In the genomic region with DNA sequence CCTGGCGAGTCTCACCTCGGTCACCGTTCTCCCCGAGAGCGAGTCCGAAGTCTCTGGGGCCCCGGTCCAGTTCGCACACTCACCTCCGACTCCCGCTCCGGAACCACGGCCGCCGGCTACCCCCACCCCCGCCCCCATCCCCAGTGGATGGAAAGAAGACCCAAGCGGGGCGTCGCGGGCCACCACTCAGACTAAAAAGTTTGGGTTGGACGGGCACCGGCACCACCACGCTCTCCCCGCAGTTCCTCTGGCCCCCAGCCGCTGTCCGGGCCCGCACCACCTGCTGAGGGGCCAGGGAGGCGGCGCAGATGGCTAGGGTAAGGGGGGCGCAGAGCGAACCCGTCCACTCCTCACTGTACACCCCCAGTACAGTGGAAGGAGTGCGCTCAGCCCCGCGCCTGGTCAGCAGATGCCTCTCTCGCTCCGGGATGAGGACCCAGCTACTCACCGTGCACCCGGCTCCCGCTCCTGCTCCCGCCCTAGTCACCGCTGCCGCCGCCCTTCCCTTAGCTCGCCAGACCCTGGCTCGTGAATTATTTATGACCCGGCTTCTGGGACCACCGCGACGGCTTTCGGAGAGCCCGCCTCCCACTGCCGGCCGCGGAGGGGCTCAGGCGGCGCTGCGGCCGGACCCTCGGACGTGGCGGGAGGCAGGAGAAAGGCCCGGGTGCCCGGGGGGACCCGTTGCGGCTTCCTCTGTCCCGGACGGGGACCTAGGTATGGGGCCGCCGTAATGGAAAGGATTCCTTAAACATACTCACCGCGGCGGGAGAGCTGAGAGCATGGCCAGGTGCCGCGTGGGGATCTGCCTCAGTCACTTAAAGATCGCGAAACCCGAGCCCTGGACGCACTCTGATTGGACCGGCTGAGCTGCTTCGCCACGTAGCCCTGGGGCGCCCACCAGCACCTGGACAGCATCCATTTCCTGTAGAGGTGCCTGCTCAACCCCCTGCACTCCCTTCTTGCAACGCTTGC, we compare ENCODE assay signal across 9 cellular contexts. TPM values are rescaled to one million over a fixed set of nuclear protein-coding genes. Genes with fewer than 3 reads are reported as not detected.
DNase-seq lines count a peak whose midpoint lies in the region; ATAC-seq lines count a peak whose summit lies in the region.
"Had no signal": no experiment of that assay in that cellular context is flagged by ENCODE, and none has a peak within 500 bp of the region (broad histone marks: within the 10 kb centered on the region; RNA-seq: fewer than 3 reads in every experiment).

A gene with protein sequence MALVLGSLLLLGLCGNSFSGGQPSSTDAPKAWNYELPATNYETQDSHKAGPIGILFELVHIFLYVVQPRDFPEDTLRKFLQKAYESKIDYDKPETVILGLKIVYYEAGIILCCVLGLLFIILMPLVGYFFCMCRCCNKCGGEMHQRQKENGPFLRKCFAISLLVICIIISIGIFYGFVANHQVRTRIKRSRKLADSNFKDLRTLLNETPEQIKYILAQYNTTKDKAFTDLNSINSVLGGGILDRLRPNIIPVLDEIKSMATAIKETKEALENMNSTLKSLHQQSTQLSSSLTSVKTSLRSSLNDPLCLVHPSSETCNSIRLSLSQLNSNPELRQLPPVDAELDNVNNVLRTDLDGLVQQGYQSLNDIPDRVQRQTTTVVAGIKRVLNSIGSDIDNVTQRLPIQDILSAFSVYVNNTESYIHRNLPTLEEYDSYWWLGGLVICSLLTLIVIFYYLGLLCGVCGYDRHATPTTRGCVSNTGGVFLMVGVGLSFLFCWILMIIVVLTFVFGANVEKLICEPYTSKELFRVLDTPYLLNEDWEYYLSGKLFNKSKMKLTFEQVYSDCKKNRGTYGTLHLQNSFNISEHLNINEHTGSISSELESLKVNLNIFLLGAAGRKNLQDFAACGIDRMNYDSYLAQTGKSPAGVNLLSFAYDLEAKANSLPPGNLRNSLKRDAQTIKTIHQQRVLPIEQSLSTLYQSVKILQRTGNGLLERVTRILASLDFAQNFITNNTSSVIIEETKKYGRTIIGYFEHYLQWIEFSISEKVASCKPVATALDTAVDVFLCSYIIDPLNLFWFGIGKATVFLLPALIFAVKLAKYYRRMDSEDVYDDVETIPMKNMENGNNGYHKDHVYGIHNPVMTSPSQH (minus strand): TSS at position 807 of the 975 bp plus-strand sequence. CDS start 8,117 bp downstream, outside the sequence.

- intact Hi-C loops in activated CD4-positive, alpha-beta memory T cell treated with anti-CD3 and anti-CD28 coated beads for 36 hours (cut with micrococcal nuclease), result loop anchor here (5.0 kb wide), 1 partner anchor 124 kb away; no protein-coding TSS in a partner anchor

- peaks cover 66% of the 10 kb centered on the region for H3K27me3 Mint-ChIP-seq in activated CD4-positive, alpha-beta memory T cell treated with anti-CD3 and anti-CD28 coated beads for 36 hours
- H3K27me3 Mint-ChIP-seq in activated CD4-positive, alpha-beta memory T cell treated with anti-CD3 and anti-CD28 coated beads, Interleukin-2, amount 10 ng/mL, durations not matched to agents 7 days and 5 days, result peaks cover 71% of the 10 kb centered on the region
- peaks cover 84% of the 10 kb centered on the region for H3K27me3 Mint-ChIP-seq in activated naive CD8-positive, alpha-beta T cell treated with anti-CD3 and anti-CD28 coated beads, Interleukin-2, amount 10 ng/mL, durations not matched to agents 7 days and 5 days

- peak; percentile 19 for DNase-seq in activated CD4-positive, alpha-beta memory T cell treated with anti-CD3 and anti-CD28 coated beads for 36 hours
- no peak for DNase-seq in activated CD4-positive, alpha-beta memory T cell treated with anti-CD3 and anti-CD28 coated beads, Interleukin-2, amount 10 ng/mL, durations not matched to agents 7 days and 5 days
- DNase-seq in activated naive CD8-positive, alpha-beta T cell treated with anti-CD3 and anti-CD28 coated beads, Interleukin-2, amount 10 ng/mL, durations not matched to agents 7 days and 5 days, result peak; percentile 37
- peak; percentile 69 for DNase-seq in iPS-NIHi7 (ENCODE audit: extremely low spot score)
- DNase-seq in cortex of kidney (lab: John Stamatoyannopoulos, UW), result no peak
- no peak for DNase-seq in NCI-H1694 treated with DMSO at 0.1 percent for 48 hours (lab: John Stamatoyannopoulos, UW)
- DNase-seq in GF-D8 (lab: John Stamatoyannopoulos, UW), result no peak

- no peak within 1 kb of the TSS for H3K27ac ChIP-seq in skeletal muscle tissue (ENCODE audit: low read depth, low read length)
- H3K27ac ChIP-seq: SJSA1 had no signal

- no peak within 1 kb of the TSS for H3K27ac Mint-ChIP-seq in activated CD4-positive, alpha-beta memory T cell treated with anti-CD3 and anti-CD28 coated beads for 36 hours
- no peak within 1 kb of the TSS for H3K27ac Mint-ChIP-seq in activated CD4-positive, alpha-beta memory T cell treated with anti-CD3 and anti-CD28 coated beads, Interleukin-2, amount 10 ng/mL, durations not matched to agents 7 days and 5 days
- H3K27ac Mint-ChIP-seq in activated naive CD8-positive, alpha-beta T cell treated with anti-CD3 and anti-CD28 coated beads, Interleukin-2, amount 10 ng/mL, durations not matched to agents 7 days and 5 days, result no peak within 1 kb of the TSS

- CTCF ChIA-PET in activated CD4-positive, alpha-beta memory T cell treated with anti-CD3 and anti-CD28 coated beads for 36 hours (lab: Charles Lee), result no interaction called here
- CTCF ChIA-PET in activated CD4-positive, alpha-beta memory T cell treated with anti-CD3 and anti-CD28 coated beads, Interleukin-2, amount 10 ng/mL, durations not matched to agents 7 days and 5 days (lab: Charles Lee), result interaction anchor here (1.2 kb wide), 1 partner anchor 122 kb away, joined by 3 read pairs; no protein-coding TSS in a partner anchor

- no peaks in the 10 kb centered on the region for H3K36me3 ChIP-seq in skeletal muscle tissue (ENCODE audit: control insufficient read depth in 3 of 3, insufficient read depth in 3 of 3, low read length in 3 of 3)
- H3K36me3 ChIP-seq: SJSA1 had no signal

- peaks cover 11 to 18% (median 17%) of the 10 kb centered on the region in 3 donors for H3K4me1 ChIP-seq in skeletal muscle tissue (ENCODE audit: control insufficient read depth in 3 of 3, insufficient read depth in 3 of 3, low read length in 3 of 3)
- H3K4me1 ChIP-seq: SJSA1 had no signal

- H3K9me3 Mint-ChIP-seq in activated CD4-positive, alpha-beta memory T cell treated with anti-CD3 and anti-CD28 coated beads for 36 hours, result peaks cover 2% of the 10 kb centered on the region
- peaks cover 3% of the 10 kb centered on the region for H3K9me3 Mint-ChIP-seq in activated CD4-positive, alpha-beta memory T cell treated with anti-CD3 and anti-CD28 coated beads, Interleukin-2, amount 10 ng/mL, durations not matched to agents 7 days and 5 days
- H3K9me3 Mint-ChIP-seq in activated naive CD8-positive, alpha-beta T cell treated with anti-CD3 and anti-CD28 coated beads, Interleukin-2, amount 10 ng/mL, durations not matched to agents 7 days and 5 days, result peaks cover 2% of the 10 kb centered on the region

- H3K9me3 ChIP-seq in skeletal muscle tissue (ENCODE audit: control insufficient read depth in 3 of 3, low read length in 3 of 3), result no peaks in the 10 kb centered on the region
- H3K9me3 ChIP-seq: SJSA1 had no signal

- no peaks in the 10 kb centered on the region for H3K36me3 Mint-ChIP-seq in activated CD4-positive, alpha-beta memory T cell treated with anti-CD3 and anti-CD28 coated beads for 36 hours
- H3K36me3 Mint-ChIP-seq in activated CD4-positive, alpha-beta memory T cell treated with anti-CD3 and anti-CD28 coated beads, Interleukin-2, amount 10 ng/mL, durations not matched to agents 7 days and 5 days (ENCODE audit: low read depth), result peaks cover 6% of the 10 kb centered on the region
- no peaks in the 10 kb centered on the region for H3K36me3 Mint-ChIP-seq in activated naive CD8-positive, alpha-beta T cell treated with anti-CD3 and anti-CD28 coated beads, Interleukin-2, amount 10 ng/mL, durations not matched to agents 7 days and 5 days

- peaks cover 21% of the 10 kb centered on the region for H3K4me1 Mint-ChIP-seq in activated CD4-positive, alpha-beta memory T cell treated with anti-CD3 and anti-CD28 coated beads for 36 hours (ENCODE audit: low read depth)
- H3K4me1 Mint-ChIP-seq in activated CD4-positive, alpha-beta memory T cell treated with anti-CD3 and anti-CD28 coated beads, Interleukin-2, amount 10 ng/mL, durations not matched to agents 7 days and 5 days, result peaks cover 11% of the 10 kb centered on the region
- peaks cover 8% of the 10 kb centered on the region for H3K4me1 Mint-ChIP-seq in activated naive CD8-positive, alpha-beta T cell treated with anti-CD3 and anti-CD28 coated beads, Interleukin-2, amount 10 ng/mL, durations not matched to agents 7 days and 5 days

- H3K4me3 ChIP-seq in skeletal muscle tissue (ENCODE audit: low read length in 3 of 3), result peak within 1 kb of the TSS; percentile 62 to 82 (median 71)
- H3K4me3 ChIP-seq: SJSA1 had no signal

- POLR2A ChIA-PET in activated CD4-positive, alpha-beta memory T cell treated with anti-CD3 and anti-CD28 coated beads for 36 hours (lab: Charles Lee), result no interaction called here
- POLR2A ChIA-PET in activated CD4-positive, alpha-beta memory T cell treated with anti-CD3 and anti-CD28 coated beads, Interleukin-2, amount 10 ng/mL, durations not matched to agents 7 days and 5 days (lab: Charles Lee), result no interaction called here
- POLR2A ChIA-PET in activated naive CD8-positive, alpha-beta T cell treated with anti-CD3 and anti-CD28 coated beads, Interleukin-2, amount 10 ng/mL, durations not matched to agents 7 days and 5 days (lab: Charles Lee), result no interaction called here

- peaks cover 30 to 41% (median 40%) of the 10 kb centered on the region in 3 donors for H3K27me3 ChIP-seq in skeletal muscle tissue (ENCODE audit: control insufficient read depth in 3 of 3, insufficient read depth in 3 of 3, low read length in 3 of 3)
- H3K27me3 ChIP-seq: SJSA1 had no signal

- H3K9ac ChIP-seq in skeletal muscle tissue (ENCODE audit: low read depth in 1 of 3, low read length in 3 of 3), result peak within 1 kb of the TSS; percentile 21 to 70 (median 59)

- ATAC-seq in activated naive CD8-positive, alpha-beta T cell treated with anti-CD3 and anti-CD28 coated beads, Interleukin-2, amount 10 ng/mL, durations not matched to agents 7 days and 5 days (ENCODE audit: low read depth), result peak; percentile 32

- peak within 1 kb of the TSS; percentile 56 for H3K4me3 Mint-ChIP-seq in activated CD4-positive, alpha-beta memory T cell treated with anti-CD3 and anti-CD28 coated beads for 36 hours
- H3K4me3 Mint-ChIP-seq in activated CD4-positive, alpha-beta memory T cell treated with anti-CD3 and anti-CD28 coated beads, Interleukin-2, amount 10 ng/mL, durations not matched to agents 7 days and 5 days, result no peak within 1 kb of the TSS
- H3K4me3 Mint-ChIP-seq in activated naive CD8-positive, alpha-beta T cell treated with anti-CD3 and anti-CD28 coated beads, Interleukin-2, amount 10 ng/mL, durations not matched to agents 7 days and 5 days, result peak within 1 kb of the TSS; percentile 60

RNA-seq across cellular contexts. Expression of the gene that starts here (rescaled TPM):
- not detected for total RNA-seq in activated CD4-positive, alpha-beta memory T cell treated with anti-CD3 and anti-CD28 coated beads for 36 hours
- total RNA-seq in activated CD4-positive, alpha-beta memory T cell treated with anti-CD3 and anti-CD28 coated beads, Interleukin-2, amount 10 ng/mL, durations not matched to agents 7 days and 5 days, result not detected
- total RNA-seq in activated naive CD8-positive, alpha-beta T cell treated with anti-CD3 and anti-CD28 coated beads, Interleukin-2, amount 10 ng/mL, durations not matched to agents 7 days and 5 days, result not detected
- 40.2 TPM for total RNA-seq in skeletal muscle tissue
- total RNA-seq: SJSA1 had no signal

Comparison
In these comparisons a context has a peak if more than half of its experiments do, and no peak if none do; other contexts are left out.
1. RNA of the gene that starts here (total RNA-seq): 40.2 TPM in skeletal muscle tissue (single experiment); not detected in activated CD4-positive, alpha-beta memory T cell treated with anti-CD3 and anti-CD28 coated beads for 36 hours, not detected in activated CD4-positive, alpha-beta memory T cell treated with anti-CD3 and anti-CD28 coated beads, Interleukin-2, amount 10 ng/mL, durations not matched to agents 7 days and 5 days and not detected in activated naive CD8-positive, alpha-beta T cell treated with anti-CD3 and anti-CD28 coated beads, Interleukin-2, amount 10 ng/mL, durations not matched to agents 7 days and 5 days; every median in the first group is over 10 times any median in the second.
2. Peak in DNase-seq in activated CD4-positive, alpha-beta memory T cell treated with anti-CD3 and anti-CD28 coated beads for 36 hours; RNA of the gene not detected or under 1 TPM.
3. Peak in DNase-seq and ATAC-seq in activated naive CD8-positive, alpha-beta T cell treated with anti-CD3 and anti-CD28 coated beads, Interleukin-2, amount 10 ng/mL, durations not matched to agents 7 days and 5 days; RNA of the gene not detected or under 1 TPM.